1 cellular context compared by ENCODE assay signal in genomic region chr7:93359520-93360198, GRCh38.
TF ChIP-seq lines count a peak whose summit lies in the region.

No MANE protein-coding gene starts in this region.

TF ChIP-seq in HEK293, 187 proteins besides CTCF, POLR2A, EP300 and RAD21 (continued from another document):
- TF ChIP-seq PRDM2 (tag by site-specific recombination; IDR thresholded peaks at IDR 0.05; ENCODE audit: borderline replicate concordance) (no peak), ZNF404 (tag by site-specific recombination; IDR thresholded peaks at IDR 0.05) (no peak), ZSCAN4 (tag by site-specific recombination; IDR thresholded peaks at IDR 0.05) (no peak), ZNF366 (tag by site-specific recombination; conservative IDR thresholded peaks at IDR 0.05) (peak; percentile 41; the same call in 1 of the 2 replicates), ZNF521 (tag by site-specific recombination; IDR thresholded peaks at IDR 0.05) (no peak), ZNF211 (tag by site-specific recombination; IDR thresholded peaks at IDR 0.05; ENCODE audit: low read depth) (no peak), ZNF121 (tag by site-specific recombination; IDR thresholded peaks at IDR 0.05) (no peak), SCRT2 (tag by site-specific recombination; IDR thresholded peaks at IDR 0.05) (no peak), ZBTB48 (tag by site-specific recombination; IDR thresholded peaks at IDR 0.05) (peak; percentile 36; the same call in 1 of the 2 replicates), RBAK (tag by site-specific recombination; IDR thresholded peaks at IDR 0.05) (no peak), ZNF792 (tag by site-specific recombination; IDR thresholded peaks at IDR 0.05) (no peak), SP3 (tag by site-specific recombination; IDR thresholded peaks at IDR 0.05) (no peak), WT1 (tag by site-specific recombination; IDR thresholded peaks at IDR 0.05) (no peak), ZXDB (tag by site-specific recombination; IDR thresholded peaks at IDR 0.05) (peak; percentile 43; the same call in 1 of the 2 replicates), KLF9 (tag by site-specific recombination; IDR thresholded peaks at IDR 0.05; ENCODE audit: low read depth) (no peak)
